22 cellular contexts compared by ENCODE assay signal in the genomic region with DNA sequence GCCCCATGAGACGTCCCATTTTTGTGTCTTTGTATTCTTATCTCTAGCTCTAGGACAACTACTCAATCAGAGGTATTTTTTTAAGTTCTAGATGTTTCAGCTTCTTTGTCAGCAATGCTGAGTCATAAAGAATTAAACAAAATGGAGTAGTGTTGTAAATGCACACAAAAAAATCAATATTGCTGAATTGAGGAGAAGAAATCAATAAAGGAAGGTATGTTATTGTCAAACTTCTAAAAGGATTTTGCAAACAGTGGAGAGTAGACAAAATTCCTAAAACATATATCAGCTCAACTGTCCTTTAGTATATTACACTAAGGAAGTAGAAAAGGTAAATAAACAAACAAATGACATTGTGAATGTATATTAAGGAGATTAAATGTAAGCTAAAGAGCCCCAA.
"Had no signal": no experiment of that assay in that cellular context is flagged by ENCODE, and none has a peak within 500 bp of the region (broad histone marks: within the 10 kb centered on the region; RNA-seq: fewer than 3 reads in every experiment).

No MANE protein-coding gene starts in this region.

- H3K27me3 ChIP-seq: neutrophil, pancreas, stomach, thyroid gland had no signal

- H3K4me3 Mint-ChIP-seq: effector memory CD8-positive, alpha-beta T cell; memory B cell; naive B cell; natural killer cell treated with Interleukin-12 subunit alpha and Interleukin-12 subunit beta and Interleukin-15 and Interleukin-18, amount 100 ng/mL, for 72 hours; neural crest cell had no signal

- H3K9me3 ChIP-seq: mucosa of descending colon, neutrophil, pancreas, thyroid gland had no signal

- H3K4me1 Mint-ChIP-seq: memory B cell, naive B cell, neural crest cell had no signal

- H3K36me3 ChIP-seq: neutrophil, pancreas, stomach, thyroid gland had no signal

- H3K27me3 Mint-ChIP-seq: effector memory CD8-positive, alpha-beta T cell; memory B cell; naive B cell; natural killer cell treated with Interleukin-12 subunit alpha and Interleukin-12 subunit beta and Interleukin-15 and Interleukin-18, amount 100 ng/mL, for 72 hours had no signal

- H3K27ac ChIP-seq: neutrophil, pancreas, stomach, thyroid gland had no signal

- H3K4me3 ChIP-seq: lung, mucosa of descending colon, pancreas, smooth muscle cell, stomach, thyroid gland had no signal

- H3K9me3 Mint-ChIP-seq: naive B cell, neural crest cell had no signal

- H3K36me3 Mint-ChIP-seq: memory B cell, naive B cell had no signal

- DNase-seq: cortex of kidney; effector memory CD8-positive, alpha-beta T cell; erythroblast; head of caudate nucleus; kidney; mucosa of descending colon; naive B cell; pancreas; stimulated activated CD4-positive, alpha-beta T cell treated with anti-CD3 and anti-CD28 coated beads, Interleukin-12 subunit alpha, Interleukin-12 subunit beta, amount 100 ng/mL, for 4 hours; stimulated activated CD4-positive, alpha-beta T cell treated with anti-CD3 and anti-CD28 coated beads, Interleukin-1b, Interleukin-23, amount 100 ng/mL, for 48 hours; stimulated activated CD4-positive, alpha-beta T cell treated with anti-CD3 and anti-CD28 coated beads, Interleukin-4, amount 100 ng/mL, for 1 hour; stimulated activated CD8-positive, alpha-beta memory T cell treated with anti-CD3 and anti-CD28 coated beads, Interleukin-4, amount 100 ng/mL, for 48 hours; stimulated activated naive CD4-positive, alpha-beta T cell treated with Interleukin-2 at 50 U/mL for 16 hours; stomach; thyroid gland; trophoblast cell had no signal

- H3K4me1 ChIP-seq: pancreas, stomach, thyroid gland had no signal

- H3K27ac Mint-ChIP-seq: effector memory CD8-positive, alpha-beta T cell; memory B cell; naive B cell; natural killer cell treated with Interleukin-12 subunit alpha and Interleukin-12 subunit beta and Interleukin-15 and Interleukin-18, amount 100 ng/mL, for 72 hours had no signal
